9 cellular contexts compared by ENCODE assay signal in the genomic region with DNA sequence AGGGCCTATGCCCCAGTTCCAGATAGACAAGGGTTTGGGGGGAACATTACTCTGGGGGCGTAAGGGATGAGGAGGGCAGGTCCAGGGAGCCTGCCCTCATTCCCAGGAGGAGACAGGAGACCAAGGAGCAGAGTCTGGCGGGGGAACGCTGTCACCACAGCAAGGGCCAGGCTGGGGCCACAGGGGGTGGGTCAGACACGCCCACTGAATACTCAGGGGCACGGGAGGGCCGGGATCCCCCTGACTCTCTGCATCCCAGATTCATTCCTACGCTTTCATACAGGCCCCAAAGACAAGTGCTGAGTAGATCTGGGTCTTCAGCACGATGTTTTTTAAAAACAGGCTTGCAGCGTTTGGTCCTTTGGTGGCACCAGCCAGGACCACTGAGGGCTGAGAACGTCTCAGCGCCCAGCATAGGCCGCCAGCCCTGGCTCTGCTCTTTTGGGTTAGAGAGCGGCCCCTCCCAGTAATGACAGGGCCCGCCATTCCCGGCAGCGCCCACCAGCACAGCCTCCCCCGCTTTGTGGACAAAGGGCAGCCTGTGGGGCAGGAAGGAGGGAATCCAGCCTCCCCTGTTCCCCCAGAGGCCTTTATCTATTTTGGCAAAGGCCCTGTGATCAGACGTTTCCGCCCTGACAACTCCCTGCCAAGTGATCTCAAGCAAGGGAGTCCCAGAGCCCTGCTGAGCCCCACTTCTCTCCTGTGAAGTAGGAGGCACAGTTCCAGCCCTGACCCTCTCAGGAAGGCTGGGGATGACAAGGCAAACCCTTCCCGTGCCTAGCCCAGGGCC. TPM values are rescaled to one million over a fixed set of nuclear protein-coding genes. Genes with fewer than 3 reads are reported as not detected.
DNase-seq lines count a peak whose midpoint lies in the region; ATAC-seq lines count a peak whose summit lies in the region.
"Had no signal": no experiment of that assay in that cellular context is flagged by ENCODE, and none has a peak within 500 bp of the region (broad histone marks: within the 10 kb centered on the region; RNA-seq: fewer than 3 reads in every experiment).

No MANE protein-coding gene starts in this region.

- H3K9me3 Mint-ChIP-seq in activated T-cell treated with anti-CD3 and anti-CD28 coated beads, Interleukin-2, amount 50 U/mL, for 24 hours = no peaks in the 10 kb centered on the region
- H3K9me3 Mint-ChIP-seq in naive thymus-derived CD4-positive, alpha-beta T cell = no peaks in the 10 kb centered on the region
- H3K9me3 Mint-ChIP-seq: natural killer cell had no signal

- H3K36me3 Mint-ChIP-seq in activated T-cell treated with anti-CD3 and anti-CD28 coated beads, Interleukin-2, amount 50 U/mL, for 24 hours (ENCODE audit: low read depth) = no peaks in the 10 kb centered on the region
- H3K36me3 Mint-ChIP-seq in naive thymus-derived CD4-positive, alpha-beta T cell = no peaks in the 10 kb centered on the region
- H3K36me3 Mint-ChIP-seq: natural killer cell had no signal

- in situ Hi-C loops in SK-MEL-5 (cut with HindIII; ENCODE audit: low pct_unique_long_range_greater_than_20kb, low sequenced_read_pairs) = no loop called here

- intact Hi-C loops in naive thymus-derived CD4-positive, alpha-beta T cell (cut with micrococcal nuclease) = no loop called here

- H3K36me3 ChIP-seq in mucosa of stomach (ENCODE audit: control insufficient read depth, insufficient read depth, low read length) = no peaks in the 10 kb centered on the region
- no peaks in the 10 kb centered on the region for H3K36me3 ChIP-seq in naive thymus-derived CD4-positive, alpha-beta T cell (ENCODE audit: control insufficient read depth in 2 of 3, insufficient read depth in 3 of 3, low read length in 3 of 3)

- peaks cover 94% of the 10 kb centered on the region for H3K4me1 ChIP-seq in mucosa of stomach (ENCODE audit: control insufficient read depth, insufficient read depth, low read length)
- peaks cover 0 to 25% of the 10 kb centered on the region in 2 donors for H3K4me1 ChIP-seq in naive thymus-derived CD4-positive, alpha-beta T cell (ENCODE audit: control insufficient read depth in 2 of 2, insufficient read depth in 2 of 2, low read length in 2 of 2)

- H3K27ac Mint-ChIP-seq in activated T-cell treated with anti-CD3 and anti-CD28 coated beads, Interleukin-2, amount 50 U/mL, for 24 hours = no peak overlapping the region
- H3K27ac Mint-ChIP-seq in naive thymus-derived CD4-positive, alpha-beta T cell = no peak overlapping the region

- no peaks in the 10 kb centered on the region for H3K9me3 ChIP-seq in mucosa of stomach (ENCODE audit: control insufficient read depth, low read length)
- no peaks in the 10 kb centered on the region for H3K9me3 ChIP-seq in naive thymus-derived CD4-positive, alpha-beta T cell (ENCODE audit: control insufficient read depth in 2 of 3, low read length in 3 of 3)

- H3K27me3 ChIP-seq in mucosa of stomach (ENCODE audit: control insufficient read depth, insufficient read depth, low read length) = no peaks in the 10 kb centered on the region
- no peaks in the 10 kb centered on the region for H3K27me3 ChIP-seq in naive thymus-derived CD4-positive, alpha-beta T cell (ENCODE audit: control insufficient read depth in 2 of 2, insufficient read depth in 2 of 2, low read length in 2 of 2)

- peaks cover 44% of the 10 kb centered on the region for H3K4me1 Mint-ChIP-seq in activated T-cell treated with anti-CD3 and anti-CD28 coated beads, Interleukin-2, amount 50 U/mL, for 24 hours (ENCODE audit: low read depth)
- peaks cover 0 to 21% (median 9%) of the 10 kb centered on the region in 7 donors for H3K4me1 Mint-ChIP-seq in naive thymus-derived CD4-positive, alpha-beta T cell

- CTCF ChIA-PET in naive thymus-derived CD4-positive, alpha-beta T cell (lab: Charles Lee) = no interaction called here

- peak overlapping the region; percentile 34 for H3K4me3 ChIP-seq in mucosa of stomach (ENCODE audit: low read length)
- no peak overlapping the region for H3K4me3 ChIP-seq in naive thymus-derived CD4-positive, alpha-beta T cell (ENCODE audit: low read length)

- no peak for ATAC-seq in GM18870 (IDR thresholded peaks at IDR 0.05; ENCODE audit: unreplicated experiment)
- ATAC-seq in naive thymus-derived CD4-positive, alpha-beta T cell = no peak

- no peak overlapping the region for H3K27ac ChIP-seq in naive thymus-derived CD4-positive, alpha-beta T cell (ENCODE audit: low read depth, low read length)

- POLR2A ChIA-PET in naive thymus-derived CD4-positive, alpha-beta T cell (lab: Charles Lee) = no interaction called here

- H3K27me3 Mint-ChIP-seq in activated T-cell treated with anti-CD3 and anti-CD28 coated beads, Interleukin-2, amount 50 U/mL, for 24 hours = no peaks in the 10 kb centered on the region
- no peaks in the 10 kb centered on the region for H3K27me3 Mint-ChIP-seq in naive thymus-derived CD4-positive, alpha-beta T cell

- H3K9ac ChIP-seq in mucosa of stomach (ENCODE audit: low read length) = peak overlapping the region; percentile 50

- H3K4me3 Mint-ChIP-seq in activated T-cell treated with anti-CD3 and anti-CD28 coated beads, Interleukin-2, amount 50 U/mL, for 24 hours = no peak overlapping the region
- no peak overlapping the region for H3K4me3 Mint-ChIP-seq in naive thymus-derived CD4-positive, alpha-beta T cell
- H3K4me3 Mint-ChIP-seq: natural killer cell had no signal

- peak; percentile 87 for DNase-seq in SK-MEL-5 (ENCODE audit: low read depth, low spot score)
- peak; percentile 39 for DNase-seq in fibroblast of gingiva (ENCODE audit: low read depth)
- peak; percentile 77 for DNase-seq in ureter (ENCODE audit: low spot score)
- no peak for DNase-seq in activated T-cell treated with anti-CD3 and anti-CD28 coated beads, Interleukin-2, amount 50 U/mL, for 24 hours
- DNase-seq in naive thymus-derived CD4-positive, alpha-beta T cell = no peak
- DNase-seq: natural killer cell, NCI-H146 had no signal

RNA-seq across cellular contexts. Expression of a gene that starts 24.9 kb away (rescaled TPM):
- total RNA-seq in SK-MEL-5 (2014; rRNA removed; shearing (Covaris generic)) = 42.5 and 47.5 TPM in 2 replicates
- 94.9 and 112 TPM in 2 replicates for polyA plus RNA-seq in SK-MEL-5 (2015; cell fraction: cytosol; rRNA removed)
- polyA plus RNA-seq in SK-MEL-5 (2015; cell fraction: nucleus; rRNA removed) = 45.6 and 85.6 TPM in 2 replicates
- 24.9 TPM for total RNA-seq in ureter
- 10 to 100 TPM in 1 of 5 experiments, 1 to 10 TPM in 4; 1.9 to 32.8 (median 2.8) TPM for total RNA-seq in naive thymus-derived CD4-positive, alpha-beta T cell
- under 1 TPM; 0.43 to 0.54 TPM for polyA plus RNA-seq in naive thymus-derived CD4-positive, alpha-beta T cell

Comparison
In these comparisons a context has a peak if more than half of its experiments do, and no peak if none do; other contexts are left out.
1. DNase-seq: peak in SK-MEL-5 (single experiment), fibroblast of gingiva (single experiment) and ureter (single experiment); none in activated T-cell treated with anti-CD3 and anti-CD28 coated beads, Interleukin-2, amount 50 U/mL, for 24 hours (single experiment) and naive thymus-derived CD4-positive, alpha-beta T cell (0 of 9).